ENCODE assay signal across 1 cellular context in genomic region chr9:83959061-83959460, GRCh38.
TF ChIP-seq lines count a peak whose summit lies in the region.

No MANE protein-coding gene starts in this region.

TF ChIP-seq in HepG2, 621 proteins besides CTCF, POLR2A, EP300 and RAD21 (continued from another document and continues in another):
- TF ChIP-seq ZNF281 (CRISPR knock-in tag; IDR thresholded peaks at IDR 0.05; ENCODE audit: borderline replicate concordance) (no peak), ZNF574 (CRISPR knock-in tag; IDR thresholded peaks at IDR 0.05) (no peak), CCDC6 (CRISPR knock-in tag; IDR thresholded peaks at IDR 0.05) (no peak), LCORL (IDR thresholded peaks at IDR 0.05) (no peak), LCORL (CRISPR knock-in tag; IDR thresholded peaks at IDR 0.05) (peak; percentile 54; the same call in 1 of the 2 replicates), NR2F2 (IDR thresholded peaks at IDR 0.05; ENCODE audit: borderline replicate concordance, low read depth) (no peak), ARNTL (CRISPR knock-in tag; IDR thresholded peaks at IDR 0.05) (no peak), ZNF382 (CRISPR knock-in tag; IDR thresholded peaks at IDR 0.05; ENCODE audit: borderline replicate concordance) (no peak), KDM5B (CRISPR knock-in tag; IDR thresholded peaks at IDR 0.05; ENCODE audit: borderline replicate concordance) (no peak), TAF1 (CRISPR knock-in tag; IDR thresholded peaks at IDR 0.05) (no peak), THAP11 (CRISPR knock-in tag; IDR thresholded peaks at IDR 0.05) (no peak), ZFP1 (CRISPR knock-in tag; IDR thresholded peaks at IDR 0.05) (no peak), HNF4A (CRISPR knock-in tag; IDR thresholded peaks at IDR 0.05) (peak; percentile 37; the same call in 1 of the 2 replicates), ZNF362 (CRISPR knock-in tag; IDR thresholded peaks at IDR 0.05; ENCODE audit: borderline replicate concordance) (peak; percentile 90; the same call in 1 of the 2 replicates), TEAD3 (CRISPR knock-in tag; optimal IDR thresholded peaks at IDR 0.05; ENCODE audit: borderline replicate concordance) (peak; percentile 52), ZSCAN25 (CRISPR knock-in tag; IDR thresholded peaks at IDR 0.05) (no peak), FOXO1 (CRISPR knock-in tag; IDR thresholded peaks at IDR 0.05) (no peak), TBX2 (CRISPR knock-in tag; IDR thresholded peaks at IDR 0.05; ENCODE audit: borderline replicate concordance) (no peak), POLR2AphosphoS5 (IDR thresholded peaks at IDR 0.05; ENCODE audit: low read depth, low read length) (no peak), TIGD3 (CRISPR knock-in tag; IDR thresholded peaks at IDR 0.05; ENCODE audit: borderline replicate concordance) (no peak), ZFP36L2 (CRISPR knock-in tag; IDR thresholded peaks at IDR 0.05) (no peak), NFIB (CRISPR knock-in tag; IDR thresholded peaks at IDR 0.05; ENCODE audit: borderline replicate concordance) (no peak), THAP9 (CRISPR knock-in tag; IDR thresholded peaks at IDR 0.05; ENCODE audit: borderline replicate concordance) (no peak), GFI1 (CRISPR knock-in tag; IDR thresholded peaks at IDR 0.05; ENCODE audit: borderline replicate concordance) (no peak), ZHX2 (IDR thresholded peaks at IDR 0.05; ENCODE audit: low read depth) (no peak), ZHX2 (CRISPR knock-in tag; IDR thresholded peaks at IDR 0.05; ENCODE audit: borderline replicate concordance) (no peak), KLF12 (CRISPR knock-in tag; IDR thresholded peaks at IDR 0.05; ENCODE audit: borderline replicate concordance) (no peak), ZFP90 (CRISPR knock-in tag; IDR thresholded peaks at IDR 0.05; ENCODE audit: borderline replicate concordance) (no peak), ZNF142 (CRISPR knock-in tag; IDR thresholded peaks at IDR 0.05) (no peak), ZNF570 (CRISPR knock-in tag; IDR thresholded peaks at IDR 0.05; ENCODE audit: borderline replicate concordance) (no peak), HDAC1 (CRISPR knock-in tag; IDR thresholded peaks at IDR 0.05) (0 out of 2 replicates have a peak, but pooled peaks have one; percentile 20), ZNF160 (CRISPR knock-in tag; IDR thresholded peaks at IDR 0.05) (no peak), ZNF530 (CRISPR knock-in tag; IDR thresholded peaks at IDR 0.05; ENCODE audit: low read depth) (no peak), BCL6 (CRISPR knock-in tag; IDR thresholded peaks at IDR 0.05) (no peak)
